Comparison of ENCODE assay signal across 14 cellular contexts in the genomic region with DNA sequence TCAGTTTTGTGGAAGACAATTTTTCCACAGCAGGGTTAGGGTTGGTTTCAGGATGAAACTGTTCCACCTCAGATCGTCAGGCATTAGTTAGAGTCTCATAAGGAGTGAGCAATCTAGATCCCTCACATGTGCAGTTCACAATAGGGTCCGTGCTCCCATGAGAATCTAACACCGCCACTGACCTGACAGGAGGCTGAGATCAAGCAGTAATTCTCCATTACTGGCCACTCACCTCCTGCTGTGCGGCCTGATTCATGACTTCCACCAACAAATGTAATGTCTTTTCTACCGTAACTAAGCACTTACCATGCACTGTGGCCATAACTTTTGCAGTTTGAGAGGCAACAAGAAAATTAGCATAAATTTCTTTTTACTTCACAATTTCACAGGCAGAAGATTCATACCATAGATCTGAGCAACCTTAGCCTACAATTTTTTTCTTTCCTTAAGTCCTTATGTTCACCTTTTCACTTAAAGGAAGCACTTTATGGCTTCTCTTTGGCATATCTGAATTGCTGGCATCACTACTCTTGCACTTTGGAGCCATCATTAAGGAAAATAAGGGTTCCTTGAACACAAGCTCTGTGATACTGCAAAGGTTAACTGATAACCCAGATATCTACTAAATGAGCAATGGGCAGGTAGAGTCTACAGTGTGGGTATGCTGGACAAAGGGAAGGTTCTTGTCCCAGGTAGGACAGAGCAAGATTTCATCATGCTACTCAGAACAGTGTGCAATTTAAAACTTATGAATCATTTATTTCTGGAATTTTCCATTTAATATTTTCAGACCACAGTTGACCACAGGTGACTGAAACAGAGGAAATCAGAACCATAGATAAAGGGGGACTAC.
DNase-seq lines count a peak whose midpoint lies in the region; ATAC-seq and TF ChIP-seq lines count a peak whose summit lies in the region.
"Had no signal": no experiment of that assay in that cellular context is flagged by ENCODE, and none has a peak within 500 bp of the region (broad histone marks: within the 10 kb centered on the region; RNA-seq: fewer than 3 reads in every experiment).

No MANE protein-coding gene starts in this region.

- no peak overlapping the region for H2AFZ ChIP-seq in neural progenitor cell (replicated peaks)

- no peaks in the 10 kb centered on the region for H3K27me3 ChIP-seq in neural progenitor cell

- CTCF ChIA-PET in activated B cell treated with CpG ODN at 0.5 μM for 24 hours (lab: Charles Lee): no interaction called here

- H3K27ac Mint-ChIP-seq in activated B cell treated with CpG ODN at 0.5 μM for 24 hours (peak overlapping the region; percentile 75), neural progenitor cell (no peak overlapping the region)
- H3K27ac Mint-ChIP-seq: CD4-positive, CD25-positive, alpha-beta regulatory T cell had no signal

- H3K79me2 ChIP-seq in neural progenitor cell (ENCODE audit: low read depth): peaks cover 49% of the 10 kb centered on the region

- H3K36me3 Mint-ChIP-seq in activated B cell treated with CpG ODN at 0.5 μM for 24 hours (ENCODE audit: low read depth): peaks cover 8% of the 10 kb centered on the region
- H3K36me3 Mint-ChIP-seq in neural progenitor cell: peaks cover 4% of the 10 kb centered on the region
- H3K36me3 Mint-ChIP-seq: CD4-positive, CD25-positive, alpha-beta regulatory T cell had no signal

- H4K20me1 ChIP-seq in neural progenitor cell (ENCODE audit: low read depth): peaks cover 17% of the 10 kb centered on the region

- no peak for TF ChIP-seq CTCF in activated B cell treated with CpG ODN at 0.5 μM for 24 hours (IDR thresholded peaks at IDR 0.05)
- TF ChIP-seq CTCF in neural progenitor cell (IDR thresholded peaks at IDR 0.05): no peak

- no peaks in the 10 kb centered on the region for H3K36me3 ChIP-seq in neural progenitor cell

- H3K4me1 ChIP-seq in neural progenitor cell: peaks cover 31% of the 10 kb centered on the region

- no peak overlapping the region for H3K4me2 ChIP-seq in neural progenitor cell

- H3F3A ChIP-seq in neural progenitor cell (ENCODE audit: low read depth): peaks cover 10% of the 10 kb centered on the region

- DNase-seq in activated B cell treated with CpG ODN at 0.5 μM for 24 hours (no peak), neural progenitor cell (ENCODE audit: low spot score) (peak; percentile 9), NCI-H187 (lab: John Stamatoyannopoulos, UW) (no peak), iPS-NIHi7 (ENCODE audit: extremely low spot score) (no peak)
- DNase-seq: CD4-positive, CD25-positive, alpha-beta regulatory T cell; cerebellar nuclear complex; DMS79; foreskin melanocyte; NCI-H1694; NCI-H510A treated with DMSO at 0.1 percent for 48 hours had no signal

- ATAC-seq in GM19351 (IDR thresholded peaks at IDR 0.05; ENCODE audit: unreplicated experiment) (peak; percentile 37), HG02759 (IDR thresholded peaks at IDR 0.05; ENCODE audit: unreplicated experiment) (peak; percentile 32), activated B cell treated with CpG ODN at 0.5 μM for 24 hours (ENCODE audit: low read depth) (peak; percentile 15), GM21390 (IDR thresholded peaks at IDR 0.05; ENCODE audit: unreplicated experiment) (no peak)

- H3K4me3 Mint-ChIP-seq in activated B cell treated with CpG ODN at 0.5 μM for 24 hours: peak overlapping the region; percentile 32
- H3K4me3 Mint-ChIP-seq in neural progenitor cell: no peak overlapping the region
- H3K4me3 Mint-ChIP-seq: CD4-positive, CD25-positive, alpha-beta regulatory T cell had no signal

- no peaks in the 10 kb centered on the region for H3K9me3 Mint-ChIP-seq in activated B cell treated with CpG ODN at 0.5 μM for 24 hours
- peaks cover 4% of the 10 kb centered on the region for H3K9me3 Mint-ChIP-seq in neural progenitor cell
- H3K9me3 Mint-ChIP-seq: CD4-positive, CD25-positive, alpha-beta regulatory T cell had no signal

- intact Hi-C loops in activated B cell treated with CpG ODN at 0.5 μM for 24 hours (cut with micrococcal nuclease): loop anchor here (1.0 to 5.0 kb wide), 7 partner anchors 19 to 132 kb away; a partner anchor contains a TSS

- POLR2A ChIA-PET in activated B cell treated with CpG ODN at 0.5 μM for 24 hours (lab: Charles Lee): interaction anchor here (0.6 kb wide), 1 partner anchor 60 kb away, joined by 3 read pairs; no protein-coding TSS in a partner anchor

- H3K4me1 Mint-ChIP-seq in activated B cell treated with CpG ODN at 0.5 μM for 24 hours (peaks cover 71% of the 10 kb centered on the region), neural progenitor cell (peaks cover 36% of the 10 kb centered on the region)
- H3K4me1 Mint-ChIP-seq: CD4-positive, CD25-positive, alpha-beta regulatory T cell had no signal

- no peaks in the 10 kb centered on the region for H3K9me3 ChIP-seq in neural progenitor cell (ENCODE audit: low read depth)

- no peak overlapping the region for H3K27ac ChIP-seq in neural progenitor cell
- H3K27ac ChIP-seq: skin epidermis had no signal

- H3K27me3 Mint-ChIP-seq in activated B cell treated with CpG ODN at 0.5 μM for 24 hours: no peaks in the 10 kb centered on the region
- H3K27me3 Mint-ChIP-seq in neural progenitor cell (ENCODE audit: insufficient read depth, low read depth): no peaks in the 10 kb centered on the region
- H3K27me3 Mint-ChIP-seq: CD4-positive, CD25-positive, alpha-beta regulatory T cell had no signal

- H3K9ac ChIP-seq in neural progenitor cell: no peak overlapping the region

- H3K4me3 ChIP-seq in neural progenitor cell: no peak overlapping the region
- H3K4me3 ChIP-seq: skin epidermis had no signal
